In the genomic region with DNA sequence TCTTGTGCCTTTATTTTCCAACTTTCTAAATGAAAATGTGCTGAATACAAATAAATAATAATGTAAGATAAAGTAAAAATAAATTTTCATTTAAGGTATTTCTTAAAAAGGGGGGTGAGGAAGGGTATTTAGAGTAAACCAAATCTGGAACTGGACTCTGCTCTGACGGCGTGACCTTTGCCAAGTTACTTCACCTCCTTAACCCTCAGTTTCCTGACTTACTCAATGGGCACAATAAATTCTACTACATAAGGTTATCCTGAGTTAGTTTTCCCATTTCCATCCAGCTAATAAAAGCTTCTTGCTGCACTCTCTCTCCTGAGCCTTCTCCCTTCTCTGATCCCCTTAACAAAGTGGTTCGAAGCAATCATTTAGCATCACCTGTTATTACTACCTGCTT, we compare ENCODE assay signal across 9 cellular contexts.
A peak's percentile ranks its signal among the peaks of the same experiment; 100 is the strongest.
DNase-seq lines count a peak whose midpoint lies in the region; ATAC-seq and TF ChIP-seq lines count a peak whose summit lies in the region.
"Had no signal": no experiment of that assay in that cellular context is flagged by ENCODE, and none has a peak within 500 bp of the region (broad histone marks: within the 10 kb centered on the region; RNA-seq: fewer than 3 reads in every experiment).

No MANE protein-coding gene starts in this region.

- peak overlapping the region; percentile 91 for H3K4me3 Mint-ChIP-seq in natural killer cell treated with Interleukin-12 subunit alpha and Interleukin-12 subunit beta and Interleukin-15 and Interleukin-18, amount 100 ng/mL, for 72 hours
- H3K4me3 Mint-ChIP-seq in natural killer cell (no peak overlapping the region), neural progenitor cell (no peak overlapping the region)

- no peaks in the 10 kb centered on the region for H3K79me2 ChIP-seq in neural progenitor cell (ENCODE audit: low read depth)

- no peaks in the 10 kb centered on the region for H3K36me3 Mint-ChIP-seq in natural killer cell treated with Interleukin-12 subunit alpha and Interleukin-12 subunit beta and Interleukin-15 and Interleukin-18, amount 100 ng/mL, for 72 hours
- H3K36me3 Mint-ChIP-seq in natural killer cell = no peaks in the 10 kb centered on the region
- no peaks in the 10 kb centered on the region for H3K36me3 Mint-ChIP-seq in neural progenitor cell

- peaks cover 8% of the 10 kb centered on the region for H3F3A ChIP-seq in neural progenitor cell (ENCODE audit: low read depth)

- H3K36me3 ChIP-seq in neural progenitor cell (no peaks in the 10 kb centered on the region), aorta (ENCODE audit: control insufficient read depth in 1 of 2, insufficient read depth in 2 of 2, low read length in 1 of 2) (no peaks in the 10 kb centered on the region)

- WGBS in aorta, 2 donors = 22 to 26% methylated on average over 3 of the region's 3 CpGs

- no peaks in the 10 kb centered on the region for H3K9me3 Mint-ChIP-seq in natural killer cell treated with Interleukin-12 subunit alpha and Interleukin-12 subunit beta and Interleukin-15 and Interleukin-18, amount 100 ng/mL, for 72 hours
- H3K9me3 Mint-ChIP-seq in natural killer cell (no peaks in the 10 kb centered on the region), neural progenitor cell (no peaks in the 10 kb centered on the region)
- H3K9me3 Mint-ChIP-seq: activated CD4-positive, alpha-beta memory T cell treated with anti-CD3 and anti-CD28 coated beads, Interleukin-2, amount 10 ng/mL, durations not matched to agents 7 days and 5 days had no signal

- H3K27me3 Mint-ChIP-seq in natural killer cell treated with Interleukin-12 subunit alpha and Interleukin-12 subunit beta and Interleukin-15 and Interleukin-18, amount 100 ng/mL, for 72 hours = peaks cover 0 to 4% of the 10 kb centered on the region in 2 donors
- H3K27me3 Mint-ChIP-seq in natural killer cell (ENCODE audit: low read depth in 2 of 2) (peaks cover 0 to 3% of the 10 kb centered on the region in 2 donors), neural progenitor cell (ENCODE audit: insufficient read depth, low read depth) (no peaks in the 10 kb centered on the region)

- no peak for ATAC-seq in natural killer cell treated with Interleukin-12 subunit alpha and Interleukin-12 subunit beta and Interleukin-15 and Interleukin-18, amount 100 ng/mL, for 72 hours
- no peak for ATAC-seq in natural killer cell
- ATAC-seq in aorta (ENCODE audit: low FRiP score) = no peak
- ATAC-seq in HG02623 (IDR thresholded peaks at IDR 0.05; ENCODE audit: unreplicated experiment) = no peak

- H3K4me1 ChIP-seq in neural progenitor cell (peaks cover 6% of the 10 kb centered on the region), aorta (ENCODE audit: control insufficient read depth in 1 of 2, insufficient read depth in 2 of 2, low read length in 2 of 2) (no peaks in the 10 kb centered on the region)

- H3K4me1 Mint-ChIP-seq in natural killer cell treated with Interleukin-12 subunit alpha and Interleukin-12 subunit beta and Interleukin-15 and Interleukin-18, amount 100 ng/mL, for 72 hours (ENCODE audit: low read depth in 2 of 2) = peaks cover 21 to 24% of the 10 kb centered on the region in 2 donors
- H3K4me1 Mint-ChIP-seq in natural killer cell (peaks cover 15% of the 10 kb centered on the region in 2 donors), neural progenitor cell (peaks cover 15% of the 10 kb centered on the region)

- no peak for DNase-seq in natural killer cell treated with Interleukin-12 subunit alpha and Interleukin-12 subunit beta and Interleukin-15 and Interleukin-18, amount 100 ng/mL, for 72 hours (ENCODE audit: low spot score)
- DNase-seq in natural killer cell = no peak
- no peak for DNase-seq in caudate nucleus (lab: John Stamatoyannopoulos, UW)
- DNase-seq in neural progenitor cell (ENCODE audit: low spot score) = no peak
- no peak for DNase-seq in aorta
- no peak for DNase-seq in superior temporal gyrus (ENCODE audit: extremely low spot score)
- DNase-seq in NCI-H1417 (lab: John Stamatoyannopoulos, UW) = no peak

- no peaks in the 10 kb centered on the region for H4K20me1 ChIP-seq in neural progenitor cell (ENCODE audit: low read depth)

- peak overlapping the region; percentile 32 for H3K27ac ChIP-seq in caudate nucleus (ENCODE audit: low read depth, low read length)
- H3K27ac ChIP-seq in neural progenitor cell = no peak overlapping the region
- peak overlapping the region; percentile 19 to 47 for H3K27ac ChIP-seq in aorta (ENCODE audit: low read depth in 1 of 2, low read length in 2 of 2)

- H3K4me2 ChIP-seq in neural progenitor cell = peak overlapping the region; percentile 65

- no peaks in the 10 kb centered on the region for H3K9me3 ChIP-seq in neural progenitor cell (ENCODE audit: low read depth)
- no peaks in the 10 kb centered on the region for H3K9me3 ChIP-seq in aorta (ENCODE audit: control insufficient read depth, low read length)

- peak overlapping the region; percentile 86 to 88 for H3K27ac Mint-ChIP-seq in natural killer cell treated with Interleukin-12 subunit alpha and Interleukin-12 subunit beta and Interleukin-15 and Interleukin-18, amount 100 ng/mL, for 72 hours
- H3K27ac Mint-ChIP-seq in natural killer cell (peak overlapping the region in 1 of 2 donors; percentile 83), neural progenitor cell (no peak overlapping the region)
- H3K27ac Mint-ChIP-seq: activated CD4-positive, alpha-beta memory T cell treated with anti-CD3 and anti-CD28 coated beads, Interleukin-2, amount 10 ng/mL, durations not matched to agents 7 days and 5 days had no signal

- H3K27me3 ChIP-seq in neural progenitor cell (no peaks in the 10 kb centered on the region), aorta (ENCODE audit: control insufficient read depth in 1 of 2, insufficient read depth in 2 of 2, low read length in 1 of 2) (no peaks in the 10 kb centered on the region)

- intact Hi-C loops in natural killer cell (cut with micrococcal nuclease) = loop anchor here (1.0 to 5.0 kb wide), 4 partner anchors 84 to 458 kb away; partner anchors contain the start of gene LYST
- intact Hi-C loops in aorta (cut with DNase I) = loop anchor here (1.0 to 10.0 kb wide), 6 partner anchors 59 to 464 kb away; no protein-coding TSS in a partner anchor

- no peak overlapping the region for H3K4me3 ChIP-seq in neural progenitor cell
- H3K4me3 ChIP-seq in aorta (ENCODE audit: low read length in 2 of 2) = peak overlapping the region in 1 of 2 donors; percentile 42

- H2AFZ ChIP-seq in neural progenitor cell (replicated peaks) = peak overlapping the region; percentile 77

- no peak overlapping the region for H3K9ac ChIP-seq in neural progenitor cell

- TF ChIP-seq CTCF in natural killer cell (IDR thresholded peaks at IDR 0.05) (no peak), neural progenitor cell (IDR thresholded peaks at IDR 0.05) (no peak)
